ENCODE assay signal across 8 cellular contexts in the genomic region with DNA sequence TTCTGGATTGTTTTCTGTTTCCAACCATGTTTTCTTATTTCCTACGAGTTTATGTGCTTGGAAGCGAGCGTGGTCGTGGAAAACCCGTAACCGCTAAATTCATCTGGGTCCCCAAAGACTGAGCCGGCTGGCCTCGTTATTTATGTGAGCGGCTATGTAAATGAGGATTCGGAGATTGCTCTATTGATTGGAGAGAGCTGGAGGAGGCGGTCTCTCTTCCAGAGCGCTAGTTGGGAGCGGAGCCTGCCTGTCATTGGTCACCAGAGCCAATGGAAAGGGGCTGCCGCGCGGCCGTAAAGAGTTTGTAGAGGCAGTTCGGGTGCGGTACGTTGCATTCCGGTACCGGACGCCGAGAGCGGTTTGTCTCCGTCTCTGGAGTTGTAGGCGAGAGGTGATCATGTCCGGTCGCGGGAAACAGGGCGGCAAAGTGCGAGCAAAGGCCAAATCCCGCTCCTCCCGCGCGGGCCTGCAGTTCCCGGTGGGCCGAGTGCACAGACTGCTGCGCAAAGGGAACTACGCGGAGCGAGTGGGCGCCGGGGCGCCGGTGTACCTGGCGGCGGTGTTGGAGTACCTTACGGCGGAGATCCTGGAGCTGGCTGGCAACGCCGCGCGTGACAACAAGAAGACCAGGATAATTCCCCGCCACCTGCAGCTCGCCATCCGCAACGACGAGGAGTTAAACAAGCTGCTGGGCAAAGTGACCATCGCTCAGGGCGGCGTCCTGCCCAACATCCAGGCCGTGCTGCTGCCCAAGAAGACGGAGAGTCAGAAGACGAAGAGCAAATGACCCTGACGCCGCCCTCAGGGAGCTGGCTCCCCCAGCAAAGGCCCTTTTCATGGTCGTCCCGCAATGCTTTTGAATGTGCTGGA. TPM values are rescaled to one million over a fixed set of nuclear protein-coding genes. Genes with fewer than 3 reads are reported as not detected.
A peak's percentile ranks its signal among the peaks of the same experiment; 100 is the strongest.
DNase-seq lines count a peak whose midpoint lies in the region; ATAC-seq and TF ChIP-seq lines count a peak whose summit lies in the region.

No MANE protein-coding gene starts in this region.

- DNase-seq in SW480 (ENCODE audit: low spot score) (peak; percentile 98), amniotic epithelial cell (ENCODE audit: low read depth) (peak; percentile 96), left cardiac atrium (peak; percentile 96), pons (ENCODE audit: low spot score) (peak; percentile 98), transverse colon (peak; percentile 97)

- TF ChIP-seq CTCF in transverse colon (IDR thresholded peaks at IDR 0.05), result peak in 1 of 5 experiments; percentile 17

- intact Hi-C loops in left cardiac atrium (cut with DNase I), result loop anchor here in 1 of 2 donors (2.0 kb wide), 1 partner anchor 28 kb away; a partner anchor contains a TSS
- intact Hi-C loops in transverse colon (cut with DNase I; ENCODE audit: low total_unique reads), result no loop called here

- no peak for TF ChIP-seq EP300 in transverse colon (IDR thresholded peaks at IDR 0.05; ENCODE audit: low read depth)

- H3K27me3 ChIP-seq in BLaER1 treated with 17β-estradiol and CSF1 and Interleukin-3, amounts not matched to agents 10 nM and 100 nM, result peaks cover 14 to 49% (median 43%) of the 10 kb centered on the region in 11 experiments
- H3K27me3 ChIP-seq in transverse colon, result no peaks in the 10 kb centered on the region

- no peaks in the 10 kb centered on the region for H3K36me3 ChIP-seq in BLaER1 treated with 17β-estradiol and CSF1 and Interleukin-3, amounts not matched to agents 10 nM and 100 nM
- no peaks in the 10 kb centered on the region for H3K36me3 ChIP-seq in transverse colon

- H4K20me1 ChIP-seq in BLaER1 treated with 17β-estradiol and CSF1 and Interleukin-3, amounts not matched to agents 10 nM and 100 nM, result peaks cover 0 to 5% (median 0%) of the 10 kb centered on the region in 11 experiments; a peak in 7 of 22 replicates

- peak; percentile 55 for ATAC-seq in GM19438 (IDR thresholded peaks at IDR 0.05; ENCODE audit: low read depth, unreplicated experiment)
- peak; percentile 61 for ATAC-seq in HG03571 (IDR thresholded peaks at IDR 0.05; ENCODE audit: unreplicated experiment)
- ATAC-seq in left cardiac atrium, result peak; percentile 85 to 88

- WGBS in transverse colon (ENCODE audit: low coverage in 1 of 2), 2 donors, result 0 to 2% methylated on average over 9 to 59 of the region's 69 CpGs

- H3K4me3 ChIP-seq in BLaER1 treated with 17β-estradiol and CSF1 and Interleukin-3, amounts not matched to agents 10 nM and 100 nM, result peak overlapping the region; percentile 64 to 79 (median 70)
- H3K4me3 ChIP-seq in transverse colon, result peak overlapping the region; percentile 65 to 83 (median 74)

- peak overlapping the region; percentile 78 to 96 (median 90) for H3K4me2 ChIP-seq in BLaER1 treated with 17β-estradiol and CSF1 and Interleukin-3, amounts not matched to agents 10 nM and 100 nM

- in situ Hi-C loops in transverse colon (cut with MboI; ENCODE audit: low pct_ligation_motif_present in 1 of 4, low pct_unique_long_range_greater_than_20kb in 1 of 4, low sequenced_read_pairs in 3 of 4), result no loop called here

- TF ChIP-seq POLR2A in transverse colon (IDR thresholded peaks at IDR 0.05), result peak; percentile 100

- peak overlapping the region; percentile 58 to 80 (median 74) for H3K9ac ChIP-seq in BLaER1 treated with 17β-estradiol and CSF1 and Interleukin-3, amounts not matched to agents 10 nM and 100 nM

- peak overlapping the region; percentile 24 to 80 (median 63) for H3K27ac ChIP-seq in BLaER1 treated with 17β-estradiol and CSF1 and Interleukin-3, amounts not matched to agents 10 nM and 100 nM
- H3K27ac ChIP-seq in transverse colon, result peak overlapping the region; percentile 94 to 99 (median 96)

- H3K9me3 ChIP-seq in BLaER1 treated with 17β-estradiol and CSF1 and Interleukin-3, amounts not matched to agents 10 nM and 100 nM (replicated peaks in 1 of 11), result peaks cover 7 to 13% (median 10%) of the 10 kb centered on the region in 11 experiments; a peak in 19 of 22 replicates
- H3K9me3 ChIP-seq in transverse colon, result no peaks in the 10 kb centered on the region

- peaks cover 20 to 36% (median 29%) of the 10 kb centered on the region in 10 experiments for H3K4me1 ChIP-seq in BLaER1 treated with 17β-estradiol and CSF1 and Interleukin-3, amounts not matched to agents 10 nM and 100 nM
- peaks cover 0 to 36% (median 23%) of the 10 kb centered on the region in 4 donors for H3K4me1 ChIP-seq in transverse colon

RNA-seq across cellular contexts. Expression of a gene that starts 29.0 kb away (rescaled TPM):
- total RNA-seq in left cardiac atrium, result 10 to 100 TPM; 41.0 to 56.0 TPM
- 10 to 100 TPM in 2 of 4 donors, 1 to 10 TPM in 2; 7.4 to 19.4 (median 11.6) TPM for total RNA-seq in transverse colon

RNA-seq across cellular contexts. Expression of a gene that starts 29.2 kb away (rescaled TPM):
- total RNA-seq in left cardiac atrium (1 to 10 TPM in 1 of 2 donors, under 1 TPM in 1; 0.94 to 1.1 TPM), transverse colon (under 1 TPM in 2 of 4 donors, not detected in 2; 0.55 to 0.95 TPM)

RNA-seq across cellular contexts. Expression of a gene that starts 39.7 kb away (rescaled TPM):
- under 1 TPM; 0.29 to 0.44 TPM for total RNA-seq in left cardiac atrium
- not detected for total RNA-seq in transverse colon

Comparison
In these comparisons a context has a peak if more than half of its experiments do, and no peak if none do; other contexts are left out.
1. Peak in every context shown above with its lines: DNase-seq, ATAC-seq, H3K4me3 ChIP-seq and H3K27ac ChIP-seq.